Comparison of ENCODE assay signal across 1 cellular context in genomic region chr2:85743304-85743978, GRCh38.
TF ChIP-seq lines count a peak whose summit lies in the region.

No MANE protein-coding gene starts in this region.

TF ChIP-seq in WTC11, 78 proteins besides CTCF, POLR2A, EP300 and RAD21 (continued from another document):
- no peak for TF ChIP-seq FOXP4 (CRISPR knock-in tag; IDR thresholded peaks at IDR 0.05)
TF ChIP-seq in WTC11: peak in this region for 0.
